Comparison of ENCODE assay signal across 22 cellular contexts in genomic region chr1:170567214-170567613, GRCh38.
"Had no signal": no experiment of that assay in that cellular context is flagged by ENCODE, and none has a peak within 500 bp of the region (broad histone marks: within the 10 kb centered on the region; RNA-seq: fewer than 3 reads in every experiment).

No MANE protein-coding gene starts in this region.

- H3K36me3 Mint-ChIP-seq: IgD-negative memory B cell had no signal

- ATAC-seq: HepG2, K562, SK-N-SH treated with all-trans-retinoic acid at 6 μM for 48 hours had no signal

- H3K27ac ChIP-seq: KMS-11 had no signal

- H3K4me1 Mint-ChIP-seq: IgD-negative memory B cell had no signal

- H3K27ac Mint-ChIP-seq: IgD-negative memory B cell had no signal

- H3K4me2 ChIP-seq: KMS-11 had no signal

- H3K9ac ChIP-seq: KMS-11 had no signal

- H3K4me3 Mint-ChIP-seq: IgD-negative memory B cell had no signal

- DNase-seq: Kasumi-1, MM.1S, NCI-H1092 treated with DMSO at 0.1 percent for 48 hours, NCI-H1436, NCI-H187, NCI-H2029, NCI-H2081 treated with DMSO at 0.1 percent for 48 hours, NCI-H2171, NCI-H226, NCI-H446, NCI-H510A, NCI-H524 treated with DMSO at 0.1 percent for 48 hours, NCI-H69, NCI-H774, RPMI8226, SHP77 had no signal

- FAIRE-seq: HepG2, K562, RCC 7860 had no signal

- H3K4me3 ChIP-seq: K562 had no signal
